21 cellular contexts compared by ENCODE assay signal in the genomic region with DNA sequence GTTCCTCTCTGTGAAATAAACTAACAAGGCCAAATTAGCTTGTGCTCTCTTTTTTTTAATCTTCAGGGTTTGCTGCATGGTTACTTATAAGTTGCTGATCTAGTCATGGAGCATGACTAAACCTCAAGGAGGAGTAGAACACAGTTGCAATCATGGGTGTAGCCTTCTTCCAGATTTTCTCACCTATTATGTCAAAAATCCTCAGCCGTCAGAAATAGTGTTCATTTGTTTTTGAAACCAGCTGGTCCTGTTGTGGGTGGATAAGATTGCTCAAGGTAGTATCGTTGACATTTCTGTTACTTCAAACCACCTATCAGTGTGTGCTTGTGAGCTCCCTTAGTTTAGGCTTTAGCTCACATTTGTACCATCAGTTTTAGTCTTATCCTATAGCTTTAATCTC. TPM values are rescaled to one million over a fixed set of nuclear protein-coding genes. Genes with fewer than 3 reads are reported as not detected.
DNase-seq lines count a peak whose midpoint lies in the region; ATAC-seq, FAIRE-seq and TF ChIP-seq lines count a peak whose summit lies in the region.
"Had no signal": no experiment of that assay in that cellular context is flagged by ENCODE, and none has a peak within 500 bp of the region (broad histone marks: within the 10 kb centered on the region; RNA-seq: fewer than 3 reads in every experiment).

No MANE protein-coding gene starts in this region.

- no TSS peak for BruUV-seq in K562 (replicated peaks; lab: Mats Ljungman, UMichigan)

- no peaks in the 10 kb centered on the region for H3K27me3 ChIP-seq in CD8-positive, alpha-beta T cell (ENCODE audit: insufficient read depth, low read length)
- no peaks in the 10 kb centered on the region for H3K27me3 ChIP-seq in K562 (ENCODE audit: control insufficient read depth in 2 of 2, insufficient read depth in 2 of 2, low read length in 2 of 2)
- H3K27me3 ChIP-seq in left lung: no peaks in the 10 kb centered on the region
- H3K27me3 ChIP-seq in adrenal gland: no peaks in the 10 kb centered on the region
- H3K27me3 ChIP-seq: pancreas had no signal

- H3K9me3 ChIP-seq in CD8-positive, alpha-beta T cell (ENCODE audit: low read length): no peaks in the 10 kb centered on the region
- no peaks in the 10 kb centered on the region for H3K9me3 ChIP-seq in K562 (replicated peaks; ENCODE audit: control insufficient read depth, insufficient read depth, low read depth, low read length)
- no peaks in the 10 kb centered on the region for H3K9me3 ChIP-seq in left lung
- H3K9me3 ChIP-seq in adrenal gland (replicated peaks in 1 of 3): no peaks in the 10 kb centered on the region
- H3K9me3 ChIP-seq: pancreas, thoracic aorta had no signal

- FAIRE-seq in GM18507 (lab: Jason Lieb, UNC): peak; percentile 39
- peak; percentile 42 for FAIRE-seq in K562 (lab: Jason Lieb, UNC)
- FAIRE-seq: pancreas had no signal

- no peak for TF ChIP-seq CTCF in CD8-positive, alpha-beta T cell (IDR thresholded peaks at IDR 0.05)
- TF ChIP-seq CTCF in K562 (IDR thresholded peaks at IDR 0.05 in 2 of 3, conservative IDR thresholded peaks at IDR 0.05 in 1 of 3; ENCODE audit: insufficient read depth in 2 of 3, low read depth in 1 of 3, low read length in 3 of 3): no peak
- TF ChIP-seq CTCF in left lung (IDR thresholded peaks at IDR 0.05): no peak
- no peak for TF ChIP-seq CTCF in adrenal gland (IDR thresholded peaks at IDR 0.05)
- TF ChIP-seq CTCF in GM10266 (IDR thresholded peaks at IDR 0.05; ENCODE audit: control insufficient read depth, insufficient read depth, low read depth, missing control alignments): no peak

- H3K4me3 Mint-ChIP-seq in CD8-positive, alpha-beta T cell: no peak overlapping the region
- H3K4me3 Mint-ChIP-seq: activated CD4-positive, alpha-beta T cell treated with anti-CD3 and anti-CD28 coated beads, Interleukin-2, amount 10 ng/mL, durations not matched to agents 24 days and 14 days had no signal

- no peak for TF ChIP-seq EP300 in K562 (IDR thresholded peaks at IDR 0.05; ENCODE audit: low read length)

- TF ChIP-seq POLR2A in K562 (conservative IDR thresholded peaks at IDR 0.05): no peak
- TF ChIP-seq POLR2A in adrenal gland (IDR thresholded peaks at IDR 0.05): no peak

- no peak overlapping the region for H3K9ac ChIP-seq in K562 (ENCODE audit: insufficient read depth in 1 of 2, low read depth in 2 of 2, low read length in 2 of 2)

- peaks cover 78% of the 10 kb centered on the region for H3K79me2 ChIP-seq in K562 (ENCODE audit: control insufficient read depth, insufficient read depth, low read length)

- peak; percentile 20 for ATAC-seq in CD8-positive, alpha-beta T cell
- ATAC-seq in K562 (peak; percentile 60), left lung (peak; percentile 22), HG03135 (IDR thresholded peaks at IDR 0.05; ENCODE audit: unreplicated experiment) (no peak), HG02884 (IDR thresholded peaks at IDR 0.05; ENCODE audit: unreplicated experiment) (no peak)
- ATAC-seq: HCT116, pancreas had no signal

- intact Hi-C loops in CD8-positive, alpha-beta T cell (cut with DNase I, micrococcal nuclease): no loop called here
- intact Hi-C loops in K562 (cut with micrococcal nuclease) (no loop called here), left lung (cut with DNase I) (no loop called here), adrenal gland (cut with DNase I) (no loop called here)

- CTCF ChIA-PET in CD8-positive, alpha-beta T cell (lab: Charles Lee): interaction anchor here (0.6 to 1.9 kb wide), 2 partner anchors 52 to 1144 kb away, joined by 3 to 7 read pairs; no protein-coding TSS in a partner anchor
- CTCF ChIA-PET in K562 (lab: Yijun Ruan, JAX; ENCODE audit: low intra/inter-chr PET ratio): no interaction called here

- H3K27me3 Mint-ChIP-seq in CD8-positive, alpha-beta T cell (ENCODE audit: low read depth): no peaks in the 10 kb centered on the region
- H3K27me3 Mint-ChIP-seq: activated CD4-positive, alpha-beta T cell treated with anti-CD3 and anti-CD28 coated beads, Interleukin-2, amount 10 ng/mL, durations not matched to agents 24 days and 14 days had no signal

- no peaks in the 10 kb centered on the region for H4K20me1 ChIP-seq in K562 (replicated peaks; ENCODE audit: control insufficient read depth, insufficient read depth, low read length)

- H2AFZ ChIP-seq in K562 (ENCODE audit: low read depth, low read length): no peak overlapping the region

- H3K9me1 ChIP-seq in K562 (ENCODE audit: control insufficient read depth, insufficient read depth, low read length): no peaks in the 10 kb centered on the region

- no peak for DNase-seq in CD8-positive, alpha-beta T cell
- DNase-seq in GM18507 (ENCODE audit: extremely low spot score, insufficient read length, low read depth) (no peak), K562 (ENCODE audit: extremely low read depth in 1 of 4, low spot score in 3 of 4) (peak in 1 of 4 experiments; percentile 9), left lung (no peak), adrenal gland (no peak), GM10266 (ENCODE audit: extremely low spot score) (no peak)
- DNase-seq: activated CD4-positive, alpha-beta T cell treated with anti-CD3 and anti-CD28 coated beads, Interleukin-2, amount 10 ng/mL, durations not matched to agents 24 days and 14 days; central memory CD4-positive, alpha-beta T cell; effector CD8-positive, alpha-beta T cell; Kasumi-1; NCI-H146; NCI-H82; pancreas; stimulated activated CD4-positive, alpha-beta T cell treated with anti-CD3 and anti-CD28 coated beads, Interleukin-4, amount 100 ng/mL, for 4 hours; stimulated activated CD8-positive, alpha-beta memory T cell treated with anti-CD3 and anti-CD28 coated beads, Interleukin-4, amount 100 ng/mL, for 48 hours had no signal

- H3K4me3 ChIP-seq in CD8-positive, alpha-beta T cell (ENCODE audit: low read depth, low read length): no peak overlapping the region
- H3K4me3 ChIP-seq in K562: no peak overlapping the region
- H3K4me3 ChIP-seq in left lung: no peak overlapping the region
- H3K4me3 ChIP-seq in adrenal gland: no peak overlapping the region
- H3K4me3 ChIP-seq: pancreas, SK-N-MC, skin epidermis, thoracic aorta had no signal

- H3K9me3 Mint-ChIP-seq in CD8-positive, alpha-beta T cell: no peaks in the 10 kb centered on the region
- H3K9me3 Mint-ChIP-seq: activated CD4-positive, alpha-beta T cell treated with anti-CD3 and anti-CD28 coated beads, Interleukin-2, amount 10 ng/mL, durations not matched to agents 24 days and 14 days had no signal

- H3K36me3 Mint-ChIP-seq in CD8-positive, alpha-beta T cell: no peaks in the 10 kb centered on the region

- no peak for TF ChIP-seq RAD21 in K562 (CRISPR knock-in tag; conservative IDR thresholded peaks at IDR 0.05 in 1 of 2, IDR thresholded peaks at IDR 0.05 in 1 of 2)

- H3K36me3 ChIP-seq in CD8-positive, alpha-beta T cell (ENCODE audit: insufficient read depth, low read length): no peaks in the 10 kb centered on the region
- H3K36me3 ChIP-seq in K562 (ENCODE audit: control insufficient read depth, insufficient read depth, low read length) (no peaks in the 10 kb centered on the region; the same call in 2 of the 3 replicates), left lung (no peaks in the 10 kb centered on the region), adrenal gland (replicated peaks in 1 of 2) (no peaks in the 10 kb centered on the region)
- H3K36me3 ChIP-seq: pancreas, thoracic aorta had no signal

- POLR2A ChIA-PET in CD8-positive, alpha-beta T cell (lab: Charles Lee): interaction anchor here (0.6 to 1.2 kb wide), 2 partner anchors 11 to 165 kb away, joined by 3 to 6 read pairs; a partner anchor contains a TSS
- POLR2A ChIA-PET in K562 (lab: Yijun Ruan, JAX): no interaction called here

- no peak overlapping the region for H3K4me2 ChIP-seq in K562 (ENCODE audit: insufficient read depth, low read length)

- peak overlapping the region; percentile 4 for H3K27ac Mint-ChIP-seq in CD8-positive, alpha-beta T cell
- H3K27ac Mint-ChIP-seq: activated CD4-positive, alpha-beta T cell treated with anti-CD3 and anti-CD28 coated beads, Interleukin-2, amount 10 ng/mL, durations not matched to agents 24 days and 14 days had no signal

- peaks cover 68% of the 10 kb centered on the region for H3K4me1 Mint-ChIP-seq in CD8-positive, alpha-beta T cell (ENCODE audit: low read depth)

- WGBS in K562 (ENCODE audit: insufficient coverage, low coverage, missing lambda C conversion rate): 9% methylated on average over 2 of the region's 2 CpGs
- 70 to 87% (median 79%) methylated on average over 2 of the region's 2 CpGs for WGBS in adrenal gland, 4 donors

- no peak overlapping the region for H3K27ac ChIP-seq in CD8-positive, alpha-beta T cell (ENCODE audit: low read depth, low read length)
- H3K27ac ChIP-seq in K562 (ENCODE audit: extremely low read depth, low read depth, low read length): no peak overlapping the region
- H3K27ac ChIP-seq in left lung: peak overlapping the region in 1 of 2 donors; percentile 33
- no peak overlapping the region for H3K27ac ChIP-seq in adrenal gland
- H3K27ac ChIP-seq: pancreas, SK-N-MC, thoracic aorta had no signal

- H3K4me1 ChIP-seq in CD8-positive, alpha-beta T cell (ENCODE audit: insufficient read depth, low read length): peaks cover 23% of the 10 kb centered on the region
- H3K4me1 ChIP-seq in K562 (replicated peaks in 1 of 2; ENCODE audit: control insufficient read depth in 2 of 2, insufficient read depth in 2 of 2, low read length in 2 of 2) (no peaks in the 10 kb centered on the region), left lung (peaks cover 0 to 41% of the 10 kb centered on the region in 2 donors), adrenal gland (replicated peaks in 1 of 2) (peaks cover 4 to 29% of the 10 kb centered on the region in 2 donors)

- in situ Hi-C loops in K562 (cut with MboI): loop anchor here (25.0 kb wide), 1 partner anchor 789 kb away; no protein-coding TSS in a partner anchor

RNA-seq across cellular contexts. Expression of a gene that starts 11.2 kb away (rescaled TPM):
- total RNA-seq in CD8-positive, alpha-beta T cell: 10 to 100 TPM; 39.2 to 40.5 TPM
- 30.6 and 57.6 TPM in 2 replicates for total RNA-seq in K562 (2011; cell fraction: chromatin; rRNA removed; ENCODE audit: low replicate concordance)
- total RNA-seq in K562 (2011; cell fraction: nucleolus; rRNA removed): 17.1 and 20.7 TPM in 2 replicates
- total RNA-seq in K562 (2011; cell fraction: nucleoplasm; rRNA removed): 25.0 and 26.9 TPM in 2 replicates
- total RNA-seq in K562 (2014; rRNA removed): 7.6 and 8.2 TPM in 2 replicates
- 12.2 and 13.3 TPM in 2 replicates for total RNA-seq in K562 (2014; rRNA removed; fragmentation: Illumina TruSeq; extraction: Trizol)
- total RNA-seq in K562 (2015; rRNA removed; fragmentation: Illumina TruSeq; extraction: Trizol): 13.6 and 15.3 TPM in 2 replicates
- 9.1 and 10.1 TPM in 2 replicates for total RNA-seq in K562 (2021)
- 9.6 and 10.4 TPM in 2 replicates for polyA plus RNA-seq in K562 (2011; rRNA removed)
- 1.9 and 2.0 TPM in 2 replicates for polyA plus RNA-seq in K562 (2011; cell fraction: cytosol; rRNA removed)
- 34.2 and 35.4 TPM in 2 replicates for polyA plus RNA-seq in K562 (2011; cell fraction: nucleus; rRNA removed)
- 4.5 and 7.1 TPM in 2 replicates for polyA plus RNA-seq in K562 (2012)
- polyA plus RNA-seq in K562 (2014; fragmentation: Illumina TruSeq; extraction: Trizol): 6.6 and 8.3 TPM in 2 replicates
- polyA plus RNA-seq in K562 (2014; fragmentation: Nextera tagmentation; extraction: Ambion mirVana): 1 to 10 TPM; 1.4 to 2.0 TPM
- polyA plus RNA-seq in K562 (2014; rRNA removed): 4.2 and 4.3 TPM in 2 replicates
- 51.0 and 52.5 TPM in 2 replicates for polyA minus RNA-seq in K562 (2011; rRNA and poly(A)+ RNA removed)
- 10.3 and 11.6 TPM in 2 replicates for polyA minus RNA-seq in K562 (2011; cell fraction: cytosol; rRNA and poly(A)+ RNA removed)
- 62.6 and 109 TPM in 2 replicates for polyA minus RNA-seq in K562 (2011; cell fraction: nucleus; rRNA and poly(A)+ RNA removed)
- 10 to 100 TPM; 23.8 to 32.6 TPM for total RNA-seq in left lung
- total RNA-seq in adrenal gland: 10 to 100 TPM; 15.6 to 45.5 (median 29.0) TPM
- 10 to 100 TPM; 16.7 to 25.0 (median 17.5) TPM for polyA plus RNA-seq in adrenal gland

RNA-seq across cellular contexts. Expression of a gene that starts 11.4 kb away (rescaled TPM):
- 1 to 10 TPM; 8.1 to 9.9 TPM for total RNA-seq in CD8-positive, alpha-beta T cell
- total RNA-seq in K562 (2011; cell fraction: chromatin; rRNA removed; ENCODE audit: low replicate concordance): 60.2 and 142 TPM in 2 replicates
- 26.5 and 31.6 TPM in 2 replicates for total RNA-seq in K562 (2011; cell fraction: nucleolus; rRNA removed)
- 64.9 and 92.9 TPM in 2 replicates for total RNA-seq in K562 (2011; cell fraction: nucleoplasm; rRNA removed)
- total RNA-seq in K562 (2014; rRNA removed) (12.3 and 17.3 TPM in 2 replicates), K562 (2014; rRNA removed; fragmentation: Illumina TruSeq; extraction: Trizol) (24.8 and 28.4 TPM in 2 replicates), K562 (2015; rRNA removed; fragmentation: Illumina TruSeq; extraction: Trizol) (17.1 and 20.4 TPM in 2 replicates), K562 (2021) (20.6 and 22.7 TPM in 2 replicates), left lung (10 to 100 TPM; 28.9 to 31.4 TPM), adrenal gland (10 to 100 TPM; 16.5 to 50.5 (median 26.6) TPM)
- polyA plus RNA-seq in K562 (2011; rRNA removed) (20.6 and 25.6 TPM in 2 replicates), K562 (2014; fragmentation: Illumina TruSeq; extraction: Trizol) (9.9 TPM in 2 replicates), K562 (2014; fragmentation: Nextera tagmentation; extraction: Ambion mirVana) (10 to 100 TPM; 14.6 to 15.2 TPM), K562 (2014; rRNA removed) (11.3 and 12.3 TPM in 2 replicates), adrenal gland (10 to 100 TPM in 1 of 3 donors, 1 to 10 TPM in 2; 4.4 to 19.2 (median 6.2) TPM)
- 4.5 and 17.6 TPM in 2 replicates for polyA plus RNA-seq in K562 (2011; cell fraction: cytosol; rRNA removed)
- 11.0 and 14.0 TPM in 2 replicates for polyA plus RNA-seq in K562 (2011; cell fraction: nucleus; rRNA removed)
- polyA plus RNA-seq in K562 (2012): 10.4 and 11.0 TPM in 2 replicates
- polyA minus RNA-seq in K562 (2011; rRNA and poly(A)+ RNA removed): 131 and 146 TPM in 2 replicates
- 15.7 and 16.8 TPM in 2 replicates for polyA minus RNA-seq in K562 (2011; cell fraction: cytosol; rRNA and poly(A)+ RNA removed)
- polyA minus RNA-seq in K562 (2011; cell fraction: nucleus; rRNA and poly(A)+ RNA removed): 52.0 and 80.2 TPM in 2 replicates

Comparison
In these comparisons a context has a peak if more than half of its experiments do, and no peak if none do; other contexts are left out.
1. ATAC-seq: peak in CD8-positive, alpha-beta T cell (single experiment), K562 (single experiment) and left lung (single experiment); none in HG03135 (single experiment) and HG02884 (single experiment).